32 cellular contexts compared by ENCODE assay signal in the genomic region with DNA sequence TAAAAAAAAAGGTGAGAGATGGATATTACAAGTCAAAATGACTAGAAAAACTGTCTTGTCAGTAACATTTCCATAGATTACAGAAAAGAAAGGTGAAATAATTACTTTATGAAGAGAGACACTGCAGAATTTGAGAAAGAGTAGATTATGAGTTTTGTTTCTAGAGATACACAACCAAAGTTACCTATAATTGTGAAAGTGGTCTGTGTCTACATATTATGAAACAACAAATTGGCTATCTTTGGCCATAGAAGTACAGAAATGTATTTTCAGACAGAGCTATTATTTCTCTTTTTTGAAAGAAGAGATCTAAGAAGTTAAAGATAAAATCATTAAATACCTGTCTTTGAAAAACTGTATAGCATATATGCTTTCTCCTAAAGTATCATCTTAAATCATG. TPM values are rescaled to one million over a fixed set of nuclear protein-coding genes. Genes with fewer than 3 reads are reported as not detected.
A peak's percentile ranks its signal among the peaks of the same experiment; 100 is the strongest.
DNase-seq lines count a peak whose midpoint lies in the region; ATAC-seq and TF ChIP-seq lines count a peak whose summit lies in the region.
"Had no signal": no experiment of that assay in that cellular context is flagged by ENCODE, and none has a peak within 500 bp of the region (broad histone marks: within the 10 kb centered on the region; RNA-seq: fewer than 3 reads in every experiment).

No MANE protein-coding gene starts in this region.

- H3K9me3 ChIP-seq in prostate gland, result no peaks in the 10 kb centered on the region
- H3K9me3 ChIP-seq: gastroesophageal sphincter had no signal

- no peaks in the 10 kb centered on the region for H3K4me1 Mint-ChIP-seq in osteocyte (ENCODE audit: unreplicated experiment)
- H3K4me1 Mint-ChIP-seq: activated CD4-positive, alpha-beta T cell treated with anti-CD3 and anti-CD28 coated beads, Interleukin-2, amount 10 ng/mL, durations not matched to agents 7 days and 5 days; immature natural killer cell; memory B cell; stimulated activated naive B cell treated with anti-CD40 and anti-IgM and Interleukin-4, amounts not matched to agents 10 μg/mL and 1 μg/mL and 100 μg/mL, for 72 hours had no signal

- no peak overlapping the region for H3K27ac ChIP-seq in prostate gland
- H3K27ac ChIP-seq: dorsolateral prefrontal cortex, gastroesophageal sphincter had no signal

- ATAC-seq in GM18870 (IDR thresholded peaks at IDR 0.05; ENCODE audit: unreplicated experiment) (peak; percentile 52), GM21529 (IDR thresholded peaks at IDR 0.05; ENCODE audit: unreplicated experiment) (peak; percentile 62), HG02938 (IDR thresholded peaks at IDR 0.05; ENCODE audit: unreplicated experiment) (peak; percentile 57)
- no peak for ATAC-seq in activated naive CD4-positive, alpha-beta T cell treated with anti-CD3 and anti-CD28 coated beads, Interleukin-2, amount 50 U/mL, for 72 hours
- ATAC-seq: activated T-cell treated with anti-CD3 and anti-CD28 coated beads, Interleukin-2, amount 50 U/mL, for 72 hours; gastroesophageal sphincter; HepG2; left colon; stimulated activated naive B cell treated with anti-CD40 and anti-IgM and Interleukin-4, amounts not matched to agents 10 μg/mL and 1 μg/mL and 100 μg/mL, for 72 hours; WTC11 had no signal

- H3K36me3 Mint-ChIP-seq in osteocyte (ENCODE audit: unreplicated experiment), result no peaks in the 10 kb centered on the region
- no peaks in the 10 kb centered on the region for H3K36me3 Mint-ChIP-seq in activated naive CD4-positive, alpha-beta T cell treated with anti-CD3 and anti-CD28 coated beads, Interleukin-2, amount 50 U/mL, for 72 hours
- H3K36me3 Mint-ChIP-seq: immature natural killer cell; memory B cell; stimulated activated naive B cell treated with anti-CD40 and anti-IgM and Interleukin-4, amounts not matched to agents 10 μg/mL and 1 μg/mL and 100 μg/mL, for 72 hours; WTC11 had no signal

- H3K4me3 Mint-ChIP-seq in osteocyte (ENCODE audit: unreplicated experiment), result no peak overlapping the region
- H3K4me3 Mint-ChIP-seq: activated CD4-positive, alpha-beta T cell treated with anti-CD3 and anti-CD28 coated beads, Interleukin-2, amount 10 ng/mL, durations not matched to agents 7 days and 5 days; activated T-cell treated with anti-CD3 and anti-CD28 coated beads, Interleukin-2, amount 50 U/mL, for 72 hours; H9; immature natural killer cell; memory B cell; stimulated activated naive B cell treated with anti-CD40 and anti-IgM and Interleukin-4, amounts not matched to agents 10 μg/mL and 1 μg/mL and 100 μg/mL, for 72 hours; WTC11 had no signal

- no peak for TF ChIP-seq POLR2A in prostate gland (IDR thresholded peaks at IDR 0.05)

- H3K4me1 ChIP-seq in prostate gland (replicated peaks), result no peaks in the 10 kb centered on the region
- H3K4me1 ChIP-seq: gastroesophageal sphincter had no signal

- intact Hi-C loops in prostate gland (cut with DNase I), result no loop called here

- no peak overlapping the region for H3K27ac Mint-ChIP-seq in osteocyte (ENCODE audit: unreplicated experiment)
- H3K27ac Mint-ChIP-seq in activated naive CD4-positive, alpha-beta T cell treated with anti-CD3 and anti-CD28 coated beads, Interleukin-2, amount 50 U/mL, for 72 hours, result no peak overlapping the region
- H3K27ac Mint-ChIP-seq: activated CD4-positive, alpha-beta T cell treated with anti-CD3 and anti-CD28 coated beads, Interleukin-2, amount 10 ng/mL, durations not matched to agents 7 days and 5 days; activated T-cell treated with anti-CD3 and anti-CD28 coated beads, Interleukin-2, amount 50 U/mL, for 72 hours; immature natural killer cell; memory B cell; progenitor cell of endocrine pancreas; WTC11 had no signal

- no peaks in the 10 kb centered on the region for H3K9me3 Mint-ChIP-seq in osteocyte (ENCODE audit: unreplicated experiment)
- H3K9me3 Mint-ChIP-seq in activated naive CD4-positive, alpha-beta T cell treated with anti-CD3 and anti-CD28 coated beads, Interleukin-2, amount 50 U/mL, for 72 hours, result peaks cover 5 to 10% of the 10 kb centered on the region in 2 donors
- H3K9me3 Mint-ChIP-seq: activated CD4-positive, alpha-beta T cell treated with anti-CD3 and anti-CD28 coated beads, Interleukin-2, amount 10 ng/mL, durations not matched to agents 7 days and 5 days; H9; memory B cell; stimulated activated naive B cell treated with anti-CD40 and anti-IgM and Interleukin-4, amounts not matched to agents 10 μg/mL and 1 μg/mL and 100 μg/mL, for 72 hours; WTC11 had no signal

- DNase-seq in osteocyte (ENCODE audit: extremely low spot score, unreplicated experiment), result no peak
- DNase-seq in prostate gland (ENCODE audit: low spot score), result no peak
- no peak for DNase-seq in germinal center (ENCODE audit: low spot score)
- no peak for DNase-seq in activated naive CD4-positive, alpha-beta T cell treated with anti-CD3 and anti-CD28 coated beads, Interleukin-2, amount 50 U/mL, for 72 hours (ENCODE audit: low spot score in 2 of 2)
- DNase-seq: activated CD4-positive, alpha-beta T cell treated with anti-CD3 and anti-CD28 coated beads, Interleukin-2, amount 10 ng/mL, durations not matched to agents 7 days and 5 days; activated naive CD4-positive, alpha-beta T cell; activated T-cell treated with anti-CD3 and anti-CD28 coated beads, Interleukin-2, amount 50 U/mL, for 72 hours; C1 segment of cervical spinal cord; cerebellar nuclear complex; COR-L47; DMS79 treated with DMSO at 0.1 percent for 48 hours; dorsolateral prefrontal cortex; GF-D8; H9; hypothalamus; immature natural killer cell; Karpas-422; left colon; NCI-H1417 treated with DMSO at 0.1 percent for 48 hours; NCI-H2107; NCI-H748 treated with DMSO at 0.1 percent for 48 hours; stimulated activated naive B cell treated with anti-CD40 and anti-IgM and Interleukin-4, amounts not matched to agents 10 μg/mL and 1 μg/mL and 100 μg/mL, for 72 hours; T1000 had no signal

- H3K27me3 ChIP-seq in prostate gland (replicated peaks; ENCODE audit: insufficient read depth), result no peaks in the 10 kb centered on the region
- H3K27me3 ChIP-seq: dorsolateral prefrontal cortex, gastroesophageal sphincter had no signal

- TF ChIP-seq CTCF in osteocyte (IDR thresholded peaks at IDR 0.05) (no peak), prostate gland (IDR thresholded peaks at IDR 0.05) (no peak)

- peaks cover 3% of the 10 kb centered on the region for H3K27me3 Mint-ChIP-seq in osteocyte (ENCODE audit: unreplicated experiment)
- H3K27me3 Mint-ChIP-seq: activated CD4-positive, alpha-beta T cell treated with anti-CD3 and anti-CD28 coated beads, Interleukin-2, amount 10 ng/mL, durations not matched to agents 7 days and 5 days; memory B cell; stimulated activated naive B cell treated with anti-CD40 and anti-IgM and Interleukin-4, amounts not matched to agents 10 μg/mL and 1 μg/mL and 100 μg/mL, for 72 hours had no signal

- H3K4me3 ChIP-seq in prostate gland, result no peak overlapping the region
- H3K4me3 ChIP-seq: dorsolateral prefrontal cortex, gastroesophageal sphincter had no signal

- no peaks in the 10 kb centered on the region for H3K36me3 ChIP-seq in prostate gland
- H3K36me3 ChIP-seq: gastroesophageal sphincter had no signal

RNA-seq across cellular contexts. Expression of gene KCND2, which starts 30.1 kb away (rescaled TPM):
- 0.42 and 0.46 TPM in 2 replicates for total RNA-seq in osteocyte
- total RNA-seq in prostate gland, result 1 to 10 TPM in 1 of 2 donors, not detected in 1; 3.0 TPM
- total RNA-seq in activated naive CD4-positive, alpha-beta T cell treated with anti-CD3 and anti-CD28 coated beads, Interleukin-2, amount 50 U/mL, for 72 hours, result not detected
- total RNA-seq: activated CD4-positive, alpha-beta T cell treated with anti-CD3 and anti-CD28 coated beads, Interleukin-2, amount 10 ng/mL, durations not matched to agents 7 days and 5 days; activated T-cell treated with anti-CD3 and anti-CD28 coated beads, Interleukin-2, amount 50 U/mL, for 72 hours; endothelial cell of umbilical vein; HepG2 had no signal

Comparison
In these comparisons a context has a peak if more than half of its experiments do, and no peak if none do; other contexts are left out.
1. ATAC-seq: peak in GM18870 (single experiment), GM21529 (single experiment) and HG02938 (single experiment); none in activated naive CD4-positive, alpha-beta T cell treated with anti-CD3 and anti-CD28 coated beads, Interleukin-2, amount 50 U/mL, for 72 hours (0 of 2).